In the genomic region with DNA sequence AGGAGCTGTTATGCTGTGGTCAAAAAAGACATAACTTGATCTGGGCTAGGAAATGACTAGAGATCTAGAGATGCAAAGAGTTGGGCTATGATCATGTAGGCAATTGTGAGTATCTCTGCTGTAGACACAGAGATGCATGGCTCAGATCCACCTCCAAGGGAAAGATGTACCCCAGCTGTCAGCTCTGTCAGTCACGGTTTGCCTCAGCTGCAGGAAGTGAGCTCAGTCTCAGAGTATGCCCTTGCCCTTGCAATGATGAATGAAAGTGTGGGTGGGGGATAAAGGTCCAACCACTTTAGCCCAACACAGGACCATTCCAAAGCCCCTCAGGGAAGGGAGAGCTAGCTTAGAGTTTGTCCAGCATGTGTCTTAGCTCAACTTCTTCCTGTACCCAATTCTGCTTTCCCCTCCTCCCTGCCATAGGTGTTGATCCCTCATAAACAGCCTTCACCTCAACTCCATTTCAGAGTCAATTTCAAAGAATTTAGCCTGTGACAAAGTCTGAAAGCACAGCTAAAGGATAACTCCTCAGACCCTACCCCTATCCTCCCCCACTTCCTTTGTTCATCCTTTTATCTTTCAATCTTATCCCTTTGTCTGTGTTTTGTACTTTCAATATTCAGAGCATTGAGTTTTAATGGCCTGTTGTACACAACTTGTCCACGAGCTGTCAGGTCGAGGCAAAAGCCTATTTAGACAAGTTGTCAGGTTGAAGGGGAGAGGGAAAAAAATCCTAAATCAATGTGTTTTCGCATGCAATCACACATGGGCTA, we compare ENCODE assay signal across 8 cellular contexts.
DNase-seq lines count a peak whose midpoint lies in the region; ATAC-seq lines count a peak whose summit lies in the region.

No MANE protein-coding gene starts in this region.

- no peaks in the 10 kb centered on the region for H3K27me3 Mint-ChIP-seq in activated naive CD8-positive, alpha-beta T cell

- peak overlapping the region; percentile 61 for H3K27ac Mint-ChIP-seq in activated naive CD8-positive, alpha-beta T cell

- DNase-seq in DMS53 treated with DMSO at 0.1 percent for 48 hours (lab: John Stamatoyannopoulos, UW; ENCODE audit: unreplicated experiment) (peak; percentile 5), GM19238 (ENCODE audit: insufficient read length, low spot score) (peak; percentile 2), pons (ENCODE audit: low spot score) (no peak), H7 (no peak), ACHN (no peak), NCI-H2171 (lab: John Stamatoyannopoulos, UW) (no peak)

- H3K36me3 ChIP-seq in H7 (replicated peaks; ENCODE audit: control insufficient read depth, insufficient read depth, low read length): no peaks in the 10 kb centered on the region

- H3K4me3 ChIP-seq in H7 (ENCODE audit: insufficient read depth, low read depth, low read length): no peak overlapping the region

- peak; percentile 96 for ATAC-seq in HG03064 (IDR thresholded peaks at IDR 0.05; ENCODE audit: low read depth, unreplicated experiment)

- peaks cover 10% of the 10 kb centered on the region for H3K4me1 Mint-ChIP-seq in activated naive CD8-positive, alpha-beta T cell (ENCODE audit: low read depth)

- H3K9me3 Mint-ChIP-seq in activated naive CD8-positive, alpha-beta T cell (ENCODE audit: low read depth): no peaks in the 10 kb centered on the region

- in situ Hi-C loops in ACHN (cut with HindIII; ENCODE audit: low pct_ligation_motif_present, low pct_unique_long_range_greater_than_20kb, low sequenced_read_pairs): no loop called here

- no peak overlapping the region for H3K4me3 Mint-ChIP-seq in activated naive CD8-positive, alpha-beta T cell

- H3K36me3 Mint-ChIP-seq in activated naive CD8-positive, alpha-beta T cell: peaks cover 2% of the 10 kb centered on the region

- H3K27me3 ChIP-seq in H7 (ENCODE audit: control insufficient read depth, insufficient read depth, low read length): no peaks in the 10 kb centered on the region

Comparison
In these comparisons a context has a peak if more than half of its experiments do, and no peak if none do; other contexts are left out.
1. DNase-seq: peak in DMS53 treated with DMSO at 0.1 percent for 48 hours (single experiment) and GM19238 (single experiment); none in pons (single experiment), H7 (single experiment), ACHN (single experiment) and NCI-H2171 (single experiment).